28 cellular contexts compared by ENCODE assay signal in genomic region chr20:848218-848617, GRCh38. TPM values are rescaled to one million over a fixed set of nuclear protein-coding genes. Genes with fewer than 3 reads are reported as not detected.
DNase-seq lines count a peak whose midpoint lies in the region; ATAC-seq and TF ChIP-seq lines count a peak whose summit lies in the region.
"Had no signal": no experiment of that assay in that cellular context is flagged by ENCODE, and none has a peak within 500 bp of the region (broad histone marks: within the 10 kb centered on the region; RNA-seq: fewer than 3 reads in every experiment).

No MANE protein-coding gene starts in this region.

- peaks cover 62% of the 10 kb centered on the region for H4K20me1 ChIP-seq in BLaER1

- peaks cover 16 to 19% of the 10 kb centered on the region in 2 donors for H3K36me3 Mint-ChIP-seq in CD4-positive, alpha-beta memory T cell
- H3K36me3 Mint-ChIP-seq in naive thymus-derived CD4-positive, alpha-beta T cell: peaks cover 0 to 40% (median 15%) of the 10 kb centered on the region in 5 donors
- peaks cover 45% of the 10 kb centered on the region for H3K36me3 Mint-ChIP-seq in activated CD4-positive, alpha-beta T cell treated with anti-CD3 and anti-CD28 coated beads, Interleukin-2, amount 10 ng/mL, durations not matched to agents 7 days and 5 days (ENCODE audit: low read depth)

- peaks cover 31 to 71% (median 53%) of the 10 kb centered on the region in 4 donors for H3K4me1 Mint-ChIP-seq in CD4-positive, alpha-beta memory T cell
- H3K4me1 Mint-ChIP-seq in naive thymus-derived CD4-positive, alpha-beta T cell: peaks cover 46 to 72% (median 68%) of the 10 kb centered on the region in 7 donors
- peaks cover 72% of the 10 kb centered on the region for H3K4me1 Mint-ChIP-seq in activated CD4-positive, alpha-beta T cell treated with anti-CD3 and anti-CD28 coated beads, Interleukin-2, amount 10 ng/mL, durations not matched to agents 7 days and 5 days

- H3K4me1 ChIP-seq in BLaER1: peaks cover 45% of the 10 kb centered on the region
- peaks cover 64% of the 10 kb centered on the region for H3K4me1 ChIP-seq in CD4-positive, alpha-beta memory T cell (ENCODE audit: insufficient read depth, low read length)
- H3K4me1 ChIP-seq in naive thymus-derived CD4-positive, alpha-beta T cell (ENCODE audit: control insufficient read depth in 2 of 2, insufficient read depth in 2 of 2, low read length in 2 of 2): peaks cover 34 to 42% of the 10 kb centered on the region in 2 donors
- H3K4me1 ChIP-seq: colonic mucosa, testis had no signal

- CTCF ChIA-PET in CD4-positive, alpha-beta memory T cell (lab: Charles Lee; ENCODE audit: partially characterized antibody): interaction anchor here (1.8 to 3.2 kb wide), 4 partner anchors 10 to 108 kb away, joined by 5 to 20 read pairs (median 12); partner anchors contain the start of gene FAM110A
- CTCF ChIA-PET in RWPE1 (lab: Yijun Ruan, JAX): interaction anchor here (0.6 kb wide), 1 partner anchor 30 kb away, joined by 3 read pairs; no protein-coding TSS in a partner anchor
- CTCF ChIA-PET in naive thymus-derived CD4-positive, alpha-beta T cell (lab: Charles Lee): interaction anchor here (1.6 kb wide), 1 partner anchor 24 kb away, joined by 3 read pairs; no protein-coding TSS in a partner anchor
- CTCF ChIA-PET in activated CD4-positive, alpha-beta T cell treated with anti-CD3 and anti-CD28 coated beads, Interleukin-2, amount 10 ng/mL, durations not matched to agents 7 days and 5 days (lab: Charles Lee): interaction anchor here (1.0 to 1.6 kb wide), 4 partner anchors 9 to 24 kb away, joined by 3 to 5 read pairs (median 3); partner anchors contain the start of gene FAM110A

- peak overlapping the region in 1 of 8 donors; percentile 93 for H3K4me3 Mint-ChIP-seq in CD4-positive, alpha-beta memory T cell
- peak overlapping the region in 5 of 10 donors; percentile 1 to 97 (median 89) for H3K4me3 Mint-ChIP-seq in naive thymus-derived CD4-positive, alpha-beta T cell
- no peak overlapping the region for H3K4me3 Mint-ChIP-seq in activated CD4-positive, alpha-beta T cell treated with anti-CD3 and anti-CD28 coated beads, Interleukin-2, amount 10 ng/mL, durations not matched to agents 7 days and 5 days
- H3K4me3 Mint-ChIP-seq: activated B cell treated with CpG ODN at 0.5 μM for 24 hours had no signal

- no peak for TF ChIP-seq CTCF in RWPE1 (conservative IDR thresholded peaks at IDR 0.05; ENCODE audit: low read depth)

- POLR2A ChIA-PET in CD4-positive, alpha-beta memory T cell (lab: Charles Lee; ENCODE audit: partially characterized antibody): interaction anchor here (6.5 kb wide), 1 partner anchor 15 kb away, joined by 130 read pairs; the partner anchor contains the start of gene FAM110A
- POLR2A ChIA-PET in RWPE1 (lab: Yijun Ruan, JAX; ENCODE audit: low non-redundant PET): no interaction called here
- POLR2A ChIA-PET in naive thymus-derived CD4-positive, alpha-beta T cell (lab: Charles Lee): interaction anchor here (1.7 to 2.6 kb wide), 2 partner anchors 8 to 15 kb away, joined by 4 to 13 read pairs; partner anchors contain the start of gene FAM110A
- POLR2A ChIA-PET in activated CD4-positive, alpha-beta T cell treated with anti-CD3 and anti-CD28 coated beads, Interleukin-2, amount 10 ng/mL, durations not matched to agents 7 days and 5 days (lab: Charles Lee): no interaction called here

- DNase-seq in CD4-positive, alpha-beta memory T cell: no peak
- DNase-seq in RWPE1 (ENCODE audit: low spot score): no peak
- no peak for DNase-seq in naive thymus-derived CD4-positive, alpha-beta T cell
- no peak for DNase-seq in OCI-M2 (lab: John Stamatoyannopoulos, UW; ENCODE audit: unreplicated experiment)
- no peak for DNase-seq in H4 (ENCODE audit: low spot score)
- no peak for DNase-seq in activated CD4-positive, alpha-beta T cell treated with anti-CD3 and anti-CD28 coated beads, Interleukin-2, amount 10 ng/mL, durations not matched to agents 7 days and 5 days
- DNase-seq in erythroblast (lab: John Stamatoyannopoulos, UW): no peak
- DNase-seq: activated B cell treated with CpG ODN at 0.5 μM for 24 hours; anterior cingulate cortex; colonic mucosa; effector CD8-positive, alpha-beta T cell; GOT3; heart left ventricle; NCI-H1048; NCI-H187; NCI-H345; PC-9; Right ventricle myocardium superior; sigmoid colon; stimulated activated CD4-positive, alpha-beta T cell treated with anti-CD3 and anti-CD28 coated beads, Interleukin-4, amount 100 ng/mL, for 4 hours; stimulated activated naive CD4-positive, alpha-beta T cell treated with Interleukin-2 at 50 U/mL for 16 hours; SW 1271; testis had no signal

- H3K27ac Mint-ChIP-seq in CD4-positive, alpha-beta memory T cell: peak overlapping the region in 4 of 7 donors; percentile 7 to 95 (median 82)
- peak overlapping the region in 5 of 9 donors; percentile 56 to 94 (median 89) for H3K27ac Mint-ChIP-seq in naive thymus-derived CD4-positive, alpha-beta T cell
- no peak overlapping the region for H3K27ac Mint-ChIP-seq in activated CD4-positive, alpha-beta T cell treated with anti-CD3 and anti-CD28 coated beads, Interleukin-2, amount 10 ng/mL, durations not matched to agents 7 days and 5 days
- H3K27ac Mint-ChIP-seq: progenitor cell of endocrine pancreas had no signal

- H3K27me3 ChIP-seq in BLaER1: no peaks in the 10 kb centered on the region
- H3K27me3 ChIP-seq in CD4-positive, alpha-beta memory T cell (ENCODE audit: insufficient read depth, low read length): no peaks in the 10 kb centered on the region
- H3K27me3 ChIP-seq in naive thymus-derived CD4-positive, alpha-beta T cell (ENCODE audit: control insufficient read depth in 2 of 2, insufficient read depth in 2 of 2, low read length in 2 of 2): no peaks in the 10 kb centered on the region
- H3K27me3 ChIP-seq: colonic mucosa, heart left ventricle, testis had no signal

- H3K4me3 ChIP-seq in BLaER1: peak overlapping the region; percentile 87
- no peak overlapping the region for H3K4me3 ChIP-seq in CD4-positive, alpha-beta memory T cell (ENCODE audit: low read length in 2 of 2)
- H3K4me3 ChIP-seq in naive thymus-derived CD4-positive, alpha-beta T cell (ENCODE audit: low read length): no peak overlapping the region
- H3K4me3 ChIP-seq: colonic mucosa, heart left ventricle, PC-9, sigmoid colon, testis had no signal

- H3K9me3 Mint-ChIP-seq in CD4-positive, alpha-beta memory T cell: no peaks in the 10 kb centered on the region
- H3K9me3 Mint-ChIP-seq in naive thymus-derived CD4-positive, alpha-beta T cell: peaks cover 0 to 9% (median 2%) of the 10 kb centered on the region in 11 donors
- peaks cover 9% of the 10 kb centered on the region for H3K9me3 Mint-ChIP-seq in activated CD4-positive, alpha-beta T cell treated with anti-CD3 and anti-CD28 coated beads, Interleukin-2, amount 10 ng/mL, durations not matched to agents 7 days and 5 days
- H3K9me3 Mint-ChIP-seq: activated B cell treated with CpG ODN at 0.5 μM for 24 hours; activated naive CD4-positive, alpha-beta T cell treated with anti-CD3 and anti-CD28 coated beads, Interleukin-2, amount 50 U/mL, for 24 hours had no signal

- H3K4me2 ChIP-seq in BLaER1: peak overlapping the region; percentile 99
- H3K4me2 ChIP-seq: PC-9 had no signal

- intact Hi-C loops in CD4-positive, alpha-beta memory T cell (cut with micrococcal nuclease): loop anchor here (10.0 kb wide), 2 partner anchors 547 to 617 kb away; partner anchors contain the start of genes FKBP1A and NSFL1C
- intact Hi-C loops in naive thymus-derived CD4-positive, alpha-beta T cell (cut with micrococcal nuclease): loop anchor here (5.0 to 10.0 kb wide), 4 partner anchors 196 to 837 kb away; partner anchors contain the start of genes CSNK2A1 (in 1 of the 2), RAD21L1 (in 1 of the 2) and SRXN1 (in 1 of the 2)

- H3K9ac ChIP-seq in BLaER1: peak overlapping the region; percentile 87

- H3K27me3 Mint-ChIP-seq in CD4-positive, alpha-beta memory T cell: no peaks in the 10 kb centered on the region
- no peaks in the 10 kb centered on the region for H3K27me3 Mint-ChIP-seq in naive thymus-derived CD4-positive, alpha-beta T cell
- H3K27me3 Mint-ChIP-seq in activated CD4-positive, alpha-beta T cell treated with anti-CD3 and anti-CD28 coated beads, Interleukin-2, amount 10 ng/mL, durations not matched to agents 7 days and 5 days: no peaks in the 10 kb centered on the region
- H3K27me3 Mint-ChIP-seq: activated B cell treated with CpG ODN at 0.5 μM for 24 hours; activated naive CD4-positive, alpha-beta T cell treated with anti-CD3 and anti-CD28 coated beads, Interleukin-2, amount 50 U/mL, for 24 hours; progenitor cell of endocrine pancreas had no signal

- no peak for ATAC-seq in naive thymus-derived CD4-positive, alpha-beta T cell
- ATAC-seq: heart left ventricle had no signal

- no peaks in the 10 kb centered on the region for H3K9me3 ChIP-seq in BLaER1
- H3K9me3 ChIP-seq in CD4-positive, alpha-beta memory T cell (ENCODE audit: control insufficient read depth in 1 of 2, low read length in 2 of 2): no peaks in the 10 kb centered on the region
- no peaks in the 10 kb centered on the region for H3K9me3 ChIP-seq in naive thymus-derived CD4-positive, alpha-beta T cell (ENCODE audit: control insufficient read depth in 2 of 3, low read length in 3 of 3)
- H3K9me3 ChIP-seq: colonic mucosa, heart left ventricle, neutrophil, sigmoid colon, testis had no signal

- H3K27ac ChIP-seq in BLaER1 (peak overlapping the region; percentile 80), RWPE1 (peak overlapping the region; percentile 97)
- no peak overlapping the region for H3K27ac ChIP-seq in CD4-positive, alpha-beta memory T cell (ENCODE audit: low read depth, low read length)
- H3K27ac ChIP-seq in naive thymus-derived CD4-positive, alpha-beta T cell (ENCODE audit: low read depth, low read length): peak overlapping the region; percentile 70
- H3K27ac ChIP-seq: C4-2B, colonic mucosa, heart left ventricle, neutrophil, PC-9, sigmoid colon, testis had no signal

- TF ChIP-seq POLR2A in erythroblast (IDR thresholded peaks at IDR 0.05; ENCODE audit: low read length): no peak

- H3K36me3 ChIP-seq in BLaER1: peaks cover 16% of the 10 kb centered on the region; the same call in 1 of the 2 replicates
- no peaks in the 10 kb centered on the region for H3K36me3 ChIP-seq in CD4-positive, alpha-beta memory T cell (ENCODE audit: insufficient read depth, low read length)
- H3K36me3 ChIP-seq in naive thymus-derived CD4-positive, alpha-beta T cell (ENCODE audit: control insufficient read depth in 2 of 3, insufficient read depth in 3 of 3, low read length in 3 of 3): peaks cover 0 to 5% (median 0%) of the 10 kb centered on the region in 3 experiments
- H3K36me3 ChIP-seq: colonic mucosa, heart left ventricle, neutrophil, sigmoid colon had no signal

RNA-seq across cellular contexts. Expression of gene FAM110A, which starts 14.7 kb away (rescaled TPM):
- 10 to 100 TPM; 19.8 to 21.7 TPM for total RNA-seq in CD4-positive, alpha-beta memory T cell
- 10 to 100 TPM in 1 of 2 donors, 1 to 10 TPM in 1; 8.1 to 15.4 TPM for polyA plus RNA-seq in CD4-positive, alpha-beta memory T cell
- total RNA-seq in naive thymus-derived CD4-positive, alpha-beta T cell: 10 to 100 TPM; 10.9 to 47.4 (median 23.7) TPM
- 10 to 100 TPM in 1 of 2 donors, 1 to 10 TPM in 1; 6.6 to 11.9 TPM for polyA plus RNA-seq in naive thymus-derived CD4-positive, alpha-beta T cell
- total RNA-seq in H4 (2014; rRNA removed; shearing (Covaris generic)): 2.3 and 6.7 TPM in 2 replicates
- 10 to 100 TPM; 27.6 to 30.2 TPM for total RNA-seq in activated CD4-positive, alpha-beta T cell treated with anti-CD3 and anti-CD28 coated beads, Interleukin-2, amount 10 ng/mL, durations not matched to agents 7 days and 5 days

Comparison
In these comparisons a context has a peak if more than half of its experiments do, and no peak if none do; other contexts are left out.
1. POLR2A ChIA-PET loops: an anchor here in CD4-positive, alpha-beta memory T cell (6.5 kb wide) and naive thymus-derived CD4-positive, alpha-beta T cell (1.7 to 2.6 kb wide); none called in RWPE1 and activated CD4-positive, alpha-beta T cell treated with anti-CD3 and anti-CD28 coated beads, Interleukin-2, amount 10 ng/mL, durations not matched to agents 7 days and 5 days.